In genomic region chr2:36918307-36918706, GRCh38 we compare ENCODE assay signal across 12 cellular contexts. TPM values are rescaled to one million over a fixed set of nuclear protein-coding genes. Genes with fewer than 3 reads are reported as not detected.
DNase-seq lines count a peak whose midpoint lies in the region; TF ChIP-seq lines count a peak whose summit lies in the region.
"Had no signal": no experiment of that assay in that cellular context is flagged by ENCODE, and none has a peak within 500 bp of the region (broad histone marks: within the 10 kb centered on the region; RNA-seq: fewer than 3 reads in every experiment).

No MANE protein-coding gene starts in this region.

- no peak overlapping the region for H3K27ac ChIP-seq in H9 (ENCODE audit: insufficient read length, low read depth, low read length)
- H3K27ac ChIP-seq in uterus, result no peak overlapping the region
- H3K27ac ChIP-seq: adrenal gland had no signal

- H3K27me3 Mint-ChIP-seq in H9 (ENCODE audit: low read depth), result no peaks in the 10 kb centered on the region
- H3K27me3 Mint-ChIP-seq: effector memory CD8-positive, alpha-beta T cell had no signal

- no peak overlapping the region for H2BK5ac ChIP-seq in H9 (ENCODE audit: insufficient read length, low read length)

- no peaks in the 10 kb centered on the region for H4K20me1 ChIP-seq in H9 (ENCODE audit: control insufficient read depth, insufficient read depth, insufficient read length)

- no peak overlapping the region for H4K8ac ChIP-seq in H9 (replicated peaks; ENCODE audit: insufficient read length, low read depth, low read length)

- H3K4me3 ChIP-seq in AG10803 (ENCODE audit: low read length) (no peak overlapping the region), astrocyte of the spinal cord (ENCODE audit: low read depth, low read length) (no peak overlapping the region), kidney epithelial cell (ENCODE audit: low read depth, low read length) (no peak overlapping the region), uterus (no peak overlapping the region)
- H3K4me3 ChIP-seq: adrenal gland had no signal

- H3K36me3 ChIP-seq in kidney epithelial cell (ENCODE audit: control insufficient read depth, insufficient read depth, low read length) (no peaks in the 10 kb centered on the region), uterus (no peaks in the 10 kb centered on the region)
- H3K36me3 ChIP-seq: adrenal gland had no signal

- H3K23me2 ChIP-seq in H9 (ENCODE audit: insufficient read length, low read depth, low read length, poor library complexity, severe bottlenecking), result no peaks in the 10 kb centered on the region

- H3K4ac ChIP-seq in H9 (ENCODE audit: low read depth, low read length), result no peak overlapping the region

- no peak overlapping the region for H4K5ac ChIP-seq in H9 (ENCODE audit: insufficient read length, low read depth, low read length)

- no peaks in the 10 kb centered on the region for H3K79me2 ChIP-seq in H9 (ENCODE audit: insufficient read depth, low read length)

- H3K23ac ChIP-seq in H9 (ENCODE audit: insufficient read length, low read depth, low read length), result no peak overlapping the region

- no peaks in the 10 kb centered on the region for H3K79me1 ChIP-seq in H9 (ENCODE audit: insufficient read depth, low read depth, low read length, poor library complexity, severe bottlenecking)

- H3K56ac ChIP-seq in H9 (ENCODE audit: insufficient read length, low read depth, low read length), result no peak overlapping the region

- H3T11ph ChIP-seq in H9 (ENCODE audit: low read length), result no peak overlapping the region

- H3K4me1 ChIP-seq in H9 (ENCODE audit: insufficient read depth, low read length) (no peaks in the 10 kb centered on the region), uterus (no peaks in the 10 kb centered on the region)

- DNase-seq in AG10803 (ENCODE audit: low read depth) (no peak), H9 (no peak), astrocyte of the spinal cord (ENCODE audit: low read depth, low spot score) (no peak), kidney epithelial cell (ENCODE audit: low read depth) (no peak), HK-2 (ENCODE audit: unreplicated experiment) (no peak), EL (no peak), NCI-H2029 (lab: John Stamatoyannopoulos, UW) (no peak), uterus (no peak)
- DNase-seq: activated CD8-positive, alpha-beta memory T cell treated with anti-CD3 and anti-CD28 coated beads, Interleukin-2, amount 50 U/mL, for 4 hours; adrenal gland; effector memory CD8-positive, alpha-beta T cell; NCI-H1694 had no signal

- in situ Hi-C loops in astrocyte of the spinal cord (cut with HindIII; ENCODE audit: low sequenced_read_pairs), result no loop called here

- no peak overlapping the region for H2BK120ac ChIP-seq in H9 (ENCODE audit: low read depth, low read length, poor library complexity, severe bottlenecking)

- H3K27ac Mint-ChIP-seq in H9, result peak overlapping the region in 1 of 3 experiments; percentile 4; a peak in 1 of 7 replicates
- H3K27ac Mint-ChIP-seq: effector memory CD8-positive, alpha-beta T cell had no signal

- H2AK5ac ChIP-seq in H9 (ENCODE audit: insufficient read length, low read length), result no peak overlapping the region

- no peaks in the 10 kb centered on the region for H3K27me3 ChIP-seq in H9 (ENCODE audit: insufficient read depth, low read length)
- no peaks in the 10 kb centered on the region for H3K27me3 ChIP-seq in kidney epithelial cell (ENCODE audit: control insufficient read depth, insufficient read depth, low read length)
- H3K27me3 ChIP-seq in uterus, result no peaks in the 10 kb centered on the region
- H3K27me3 ChIP-seq: adrenal gland had no signal

- TF ChIP-seq CTCF in AG10803 (conservative IDR thresholded peaks at IDR 0.05; ENCODE audit: low read length), result peak; percentile 49
- peak; percentile 57 for TF ChIP-seq CTCF in H9 (conservative IDR thresholded peaks at IDR 0.05)
- TF ChIP-seq CTCF in astrocyte of the spinal cord (IDR thresholded peaks at IDR 0.05; ENCODE audit: low read depth, low read length), result peak; percentile 36
- TF ChIP-seq CTCF in kidney epithelial cell (IDR thresholded peaks at IDR 0.05; ENCODE audit: insufficient read depth, low read length, poor library complexity, severe bottlenecking), result peak; percentile 24
- TF ChIP-seq CTCF in uterus (IDR thresholded peaks at IDR 0.05), result no peak

- intact Hi-C loops in uterus (cut with DNase I; ENCODE audit: low total_unique reads), result no loop called here

- no peak overlapping the region for H2BK15ac ChIP-seq in H9 (ENCODE audit: low read depth, low read length)

- H3K4me1 Mint-ChIP-seq in H9, result peaks cover 14% of the 10 kb centered on the region in 2 experiments

- peaks cover 0 to 8% (median 0%) of the 10 kb centered on the region in 3 experiments; a peak in 3 of 7 replicates for H3K36me3 Mint-ChIP-seq in H9 (ENCODE audit: insufficient read depth in 1 of 3, low read depth in 3 of 3)

- no peak overlapping the region for H2BK20ac ChIP-seq in H9 (ENCODE audit: low read depth, low read length, poor library complexity, severe bottlenecking)

- no peak overlapping the region for H2AFZ ChIP-seq in H9 (ENCODE audit: low read length)

- H4K91ac ChIP-seq in H9 (ENCODE audit: insufficient read length, low read depth, low read length), result no peak overlapping the region

- no peak overlapping the region for H3K4me2 ChIP-seq in H9 (ENCODE audit: insufficient read depth, insufficient read length, low read length)

- H3K4me3 Mint-ChIP-seq in H9, result no peak overlapping the region
- H3K4me3 Mint-ChIP-seq: effector memory CD8-positive, alpha-beta T cell had no signal

- H2BK12ac ChIP-seq in H9 (ENCODE audit: insufficient read length, low read depth, low read length), result no peak overlapping the region

- H3K18ac ChIP-seq in H9 (ENCODE audit: insufficient read length, low read depth, low read length), result no peak overlapping the region

- no peak for TF ChIP-seq POLR2A in uterus (IDR thresholded peaks at IDR 0.05)

- H3K9me3 ChIP-seq in H9 (ENCODE audit: control insufficient read depth, low read depth, low read length) (no peaks in the 10 kb centered on the region), uterus (no peaks in the 10 kb centered on the region)
- H3K9me3 ChIP-seq: adrenal gland had no signal

- H3K9ac ChIP-seq in H9 (ENCODE audit: extremely low read depth, insufficient read length, low read length), result no peak overlapping the region

- no peak overlapping the region for H3K14ac ChIP-seq in H9 (ENCODE audit: insufficient read depth, low read length)

- H3K9me3 Mint-ChIP-seq in H9, result no peaks in the 10 kb centered on the region
- H3K9me3 Mint-ChIP-seq: effector memory CD8-positive, alpha-beta T cell had no signal

RNA-seq across cellular contexts. Expression of gene STRN, which starts 48.0 kb away (rescaled TPM):
- 31.4 and 31.7 TPM in 2 replicates for total RNA-seq in H9 (2021)
- total RNA-seq in kidney epithelial cell, result 13.0 and 13.5 TPM in 2 replicates
- 10 to 100 TPM; 12.0 to 29.0 (median 20.2) TPM for total RNA-seq in uterus

Comparison
In these comparisons a context has a peak if more than half of its experiments do, and no peak if none do; other contexts are left out.
1. CTCF ChIP-seq: peak in AG10803 (single experiment), H9 (single experiment), astrocyte of the spinal cord (single experiment) and kidney epithelial cell (single experiment); none in uterus (0 of 4).